Comparison of ENCODE assay signal across 8 cellular contexts in the genomic region with DNA sequence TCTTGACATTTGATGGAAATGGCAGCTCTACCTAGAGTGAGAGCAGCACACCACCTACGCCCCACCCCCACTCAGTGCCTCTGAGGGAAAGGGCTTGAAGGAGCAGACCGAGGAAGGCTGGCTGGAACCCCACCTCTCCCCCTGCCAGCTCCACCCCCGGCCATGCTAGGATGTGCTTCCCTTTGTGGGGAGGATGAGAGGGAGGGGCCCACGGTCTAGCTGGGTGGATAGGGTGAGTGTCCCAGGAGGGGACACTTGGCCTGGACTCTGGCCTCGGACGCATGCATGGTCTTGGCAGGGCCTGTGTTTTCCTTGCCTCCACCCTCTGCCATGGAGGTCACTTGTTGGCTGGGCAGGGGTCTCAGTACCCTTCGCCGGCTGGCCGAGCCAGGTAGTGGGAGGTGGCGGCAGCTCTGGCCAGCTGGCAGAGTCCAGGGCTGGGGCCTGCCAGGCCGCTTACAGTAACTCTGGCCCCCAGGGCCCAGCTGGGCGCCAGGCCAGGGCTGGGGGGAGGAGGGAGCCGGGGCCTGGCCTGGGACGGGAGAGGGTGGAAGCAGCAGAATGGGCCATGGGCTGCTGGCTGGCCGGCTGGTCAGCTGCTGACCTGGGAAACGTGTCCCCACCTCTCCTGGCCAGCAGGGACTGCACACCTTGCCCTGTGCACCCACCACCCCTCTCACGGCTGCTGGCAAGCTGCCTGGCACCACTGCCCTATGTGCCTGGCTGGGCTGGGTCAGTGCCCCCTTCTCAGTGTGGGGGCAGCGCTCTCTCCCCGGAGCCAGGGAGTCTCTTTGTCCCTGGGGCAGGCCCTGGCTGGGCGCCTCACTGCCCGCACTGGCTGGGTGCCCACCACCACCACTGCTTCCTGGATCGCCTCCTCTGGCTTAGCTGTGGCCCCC. TPM values are rescaled to one million over a fixed set of nuclear protein-coding genes. Genes with fewer than 3 reads are reported as not detected.
DNase-seq lines count a peak whose midpoint lies in the region; ATAC-seq, FAIRE-seq and TF ChIP-seq lines count a peak whose summit lies in the region.

No MANE protein-coding gene starts in this region.

- no peaks in the 10 kb centered on the region for H4K20me1 ChIP-seq in endothelial cell of umbilical vein (replicated peaks; ENCODE audit: control insufficient read depth, extremely low read depth, insufficient read depth, low read length)

- no peaks in the 10 kb centered on the region for H3K9me1 ChIP-seq in endothelial cell of umbilical vein (replicated peaks; ENCODE audit: control insufficient read depth, extremely low read depth, insufficient read depth, low read length)

- peaks cover 58% of the 10 kb centered on the region for H3K79me2 ChIP-seq in endothelial cell of umbilical vein (ENCODE audit: control insufficient read depth, insufficient read depth, low read length)

- H3K4me3 ChIP-seq in endothelial cell of umbilical vein (replicated peaks in 1 of 3; ENCODE audit: insufficient read depth in 1 of 3, low read depth in 1 of 3, low read length in 3 of 3) = no peak overlapping the region

- dilution Hi-C loops in endothelial cell of umbilical vein (cut with MboI; ENCODE audit: extremely low pct_ligation_motif_present, low sequenced_read_pairs) = no loop called here

- peaks cover 49 to 59% of the 10 kb centered on the region in 2 donors for H3K4me1 Mint-ChIP-seq in natural killer cell

- no peak for TF ChIP-seq CTCF in endothelial cell of umbilical vein (IDR thresholded peaks at IDR 0.05; ENCODE audit: extremely low read depth in 1 of 2, insufficient read depth in 1 of 2, low read depth in 1 of 2, low read length in 2 of 2)
- no peak for TF ChIP-seq CTCF in natural killer cell (IDR thresholded peaks at IDR 0.05)

- H3K4me2 ChIP-seq in endothelial cell of umbilical vein (ENCODE audit: insufficient read depth, low read length) = no peak overlapping the region

- CTCF ChIA-PET in endothelial cell of umbilical vein (lab: Charles Lee) = interaction anchor here (0.6 to 2.7 kb wide), 9 partner anchors 9 to 29 kb away, joined by 3 to 10 read pairs (median 6); no protein-coding TSS in a partner anchor

- peaks cover 38% of the 10 kb centered on the region for H3K4me1 ChIP-seq in endothelial cell of umbilical vein (ENCODE audit: control insufficient read depth, extremely low read depth, insufficient read depth, low read length)

- H3K27me3 ChIP-seq in endothelial cell of umbilical vein (ENCODE audit: control insufficient read depth in 2 of 2, insufficient read depth in 2 of 2, low read length in 2 of 2) = no peaks in the 10 kb centered on the region

- H3K36me3 ChIP-seq in endothelial cell of umbilical vein (ENCODE audit: control insufficient read depth in 2 of 2, extremely low read depth in 1 of 2, insufficient read depth in 2 of 2, low read length in 2 of 2) = peaks cover 0 to 3% of the 10 kb centered on the region in 2 experiments

- no peak overlapping the region for H2AFZ ChIP-seq in endothelial cell of umbilical vein (ENCODE audit: low read depth, low read length)

- intact Hi-C loops in endothelial cell of umbilical vein (cut with micrococcal nuclease) = loop anchor here (1.0 kb wide), 2 partner anchors 9 kb away; no protein-coding TSS in a partner anchor
- intact Hi-C loops in natural killer cell (cut with micrococcal nuclease) = no loop called here

- POLR2A ChIA-PET in endothelial cell of umbilical vein (lab: Charles Lee) = interaction anchor here (0.5 to 1.5 kb wide), 2 partner anchors 15 to 17 kb away, joined by 3 to 4 read pairs; no protein-coding TSS in a partner anchor

- H3K27ac ChIP-seq in endothelial cell of umbilical vein (ENCODE audit: insufficient read depth, low read depth, low read length) = peak overlapping the region; percentile 61

- H3K9me3 ChIP-seq in endothelial cell of umbilical vein (replicated peaks; ENCODE audit: control insufficient read depth, insufficient read depth, low read length) = no peaks in the 10 kb centered on the region

- ATAC-seq in natural killer cell = no peak
- ATAC-seq in GM19463 (IDR thresholded peaks at IDR 0.05; ENCODE audit: unreplicated experiment) = no peak
- ATAC-seq in HG03135 (IDR thresholded peaks at IDR 0.05; ENCODE audit: unreplicated experiment) = no peak
- no peak for ATAC-seq in HG03280 (IDR thresholded peaks at IDR 0.05; ENCODE audit: unreplicated experiment)

- peak; percentile 30 for TF ChIP-seq POLR2A in endothelial cell of umbilical vein (IDR thresholded peaks at IDR 0.05; ENCODE audit: low read depth, low read length)

- H3K9ac ChIP-seq in endothelial cell of umbilical vein (replicated peaks; ENCODE audit: extremely low read depth, insufficient read depth, low read length) = no peak overlapping the region

- H3K9me3 Mint-ChIP-seq in natural killer cell = no peaks in the 10 kb centered on the region

- no peak overlapping the region for H3K4me3 Mint-ChIP-seq in natural killer cell

- DNase-seq in C1 segment of cervical spinal cord (lab: John Stamatoyannopoulos, UW) (peak in 12 of 14 donors; percentile 52 to 94 (median 80)), NCI-H510A (lab: John Stamatoyannopoulos, UW) (peak; percentile 96), endothelial cell of umbilical vein (ENCODE audit: low read depth, low spot score) (peak; percentile 73), natural killer cell (no peak), middle frontal gyrus (ENCODE audit: extremely low spot score, low spot score) (no peak)

- H3K27me3 Mint-ChIP-seq in natural killer cell (ENCODE audit: low read depth in 2 of 2) = no peaks in the 10 kb centered on the region

- FAIRE-seq in endothelial cell of umbilical vein (lab: Jason Lieb, UNC) = peak; percentile 49

- peak overlapping the region; percentile 11 to 78 for H3K27ac Mint-ChIP-seq in natural killer cell

- no TSS peak for BruUV-seq in endothelial cell of umbilical vein (replicated peaks; lab: Mats Ljungman, UMichigan)

- no peaks in the 10 kb centered on the region for H3K36me3 Mint-ChIP-seq in natural killer cell

TF ChIP-seq in endothelial cell of umbilical vein, 7 proteins besides CTCF, POLR2A, EP300 and RAD21:
- TF ChIP-seq, protein P1, sequence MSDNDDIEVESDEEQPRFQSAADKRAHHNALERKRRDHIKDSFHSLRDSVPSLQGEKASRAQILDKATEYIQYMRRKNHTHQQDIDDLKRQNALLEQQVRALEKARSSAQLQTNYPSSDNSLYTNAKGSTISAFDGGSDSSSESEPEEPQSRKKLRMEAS (IDR thresholded peaks at IDR 0.05; ENCODE audit: insufficient read depth, insufficient read length) = no peak
- TF ChIP-seq FOS (IDR thresholded peaks at IDR 0.05; ENCODE audit: borderline replicate concordance, insufficient read depth, low read length) = no peak
- TF ChIP-seq GATA2 (IDR thresholded peaks at IDR 0.05; ENCODE audit: insufficient read depth, insufficient read length, low read depth, low read length) = no peak
- no peak for TF ChIP-seq MYC (IDR thresholded peaks at IDR 0.05; ENCODE audit: low read depth, low read length)
- TF ChIP-seq JUN (IDR thresholded peaks at IDR 0.05; ENCODE audit: borderline replicate concordance, insufficient read depth, insufficient read length, low read depth) = no peak
- no peak for TF ChIP-seq POLR2AphosphoS5 (IDR thresholded peaks at IDR 0.05; ENCODE audit: insufficient read depth, low read depth, low read length)
- no peak for TF ChIP-seq EZH2 (IDR thresholded peaks at IDR 0.05; ENCODE audit: borderline replicate concordance, low read depth, low read length, severe bottlenecking)

RNA-seq across cellular contexts. Expression of a gene that starts 23.0 kb away (rescaled TPM):
- total RNA-seq in endothelial cell of umbilical vein = 37.8 and 43.4 TPM in 2 replicates
- polyA plus RNA-seq in endothelial cell of umbilical vein = 11.2 and 11.9 TPM in 2 replicates
- polyA plus RNA-seq in endothelial cell of umbilical vein (2011; cell fraction: cytosol; rRNA removed) = 11.3 and 13.6 TPM in 2 replicates
- polyA plus RNA-seq in endothelial cell of umbilical vein (2011; cell fraction: nucleus; rRNA removed) = 9.9 and 12.3 TPM in 2 replicates
- 27.6 and 34.9 TPM in 2 replicates for polyA plus RNA-seq in endothelial cell of umbilical vein (2012)
- 11.6 and 20.5 TPM in 2 replicates for polyA minus RNA-seq in endothelial cell of umbilical vein
- 6.7 TPM for polyA minus RNA-seq in endothelial cell of umbilical vein (2011; cell fraction: cytosol; rRNA and poly(A)+ RNA removed)
- polyA minus RNA-seq in endothelial cell of umbilical vein (2011; cell fraction: nucleus; rRNA and poly(A)+ RNA removed) = 8.0 and 10.0 TPM in 2 replicates
- total RNA-seq in natural killer cell = 10 to 100 TPM; 75.9 to 94.6 (median 79.1) TPM

RNA-seq across cellular contexts. Expression of a gene that starts 32.5 kb away (rescaled TPM):
- total RNA-seq in endothelial cell of umbilical vein (0.39 and 0.40 TPM in 2 replicates), natural killer cell (not detected)
- 0.10 TPM in 1 of 2 replicates, not detected in the other for polyA plus RNA-seq in endothelial cell of umbilical vein
- not detected in 2 replicates for polyA plus RNA-seq in endothelial cell of umbilical vein (2011; cell fraction: cytosol; rRNA removed)
- not detected in 2 replicates for polyA plus RNA-seq in endothelial cell of umbilical vein (2011; cell fraction: nucleus; rRNA removed)
- not detected in 2 replicates for polyA plus RNA-seq in endothelial cell of umbilical vein (2012)
- not detected in 2 replicates for polyA minus RNA-seq in endothelial cell of umbilical vein
- not detected for polyA minus RNA-seq in endothelial cell of umbilical vein (2011; cell fraction: cytosol; rRNA and poly(A)+ RNA removed)
- polyA minus RNA-seq in endothelial cell of umbilical vein (2011; cell fraction: nucleus; rRNA and poly(A)+ RNA removed) = not detected in 2 replicates

RNA-seq across cellular contexts. Expression of a gene that starts 44.3 kb away (rescaled TPM):
- total RNA-seq in endothelial cell of umbilical vein (49.9 and 55.2 TPM in 2 replicates), natural killer cell (1 to 10 TPM; 3.4 to 4.9 (median 3.8) TPM)
- polyA plus RNA-seq in endothelial cell of umbilical vein = 13.4 and 15.5 TPM in 2 replicates
- polyA plus RNA-seq in endothelial cell of umbilical vein (2011; cell fraction: cytosol; rRNA removed) = 25.1 and 29.1 TPM in 2 replicates
- polyA plus RNA-seq in endothelial cell of umbilical vein (2011; cell fraction: nucleus; rRNA removed) = 31.9 and 52.5 TPM in 2 replicates
- polyA plus RNA-seq in endothelial cell of umbilical vein (2012) = 18.0 and 33.6 TPM in 2 replicates
- 17.1 and 22.1 TPM in 2 replicates for polyA minus RNA-seq in endothelial cell of umbilical vein
- polyA minus RNA-seq in endothelial cell of umbilical vein (2011; cell fraction: cytosol; rRNA and poly(A)+ RNA removed) = 40.0 TPM
- 31.5 and 42.2 TPM in 2 replicates for polyA minus RNA-seq in endothelial cell of umbilical vein (2011; cell fraction: nucleus; rRNA and poly(A)+ RNA removed)

Comparison
In these comparisons a context has a peak if more than half of its experiments do, and no peak if none do; other contexts are left out.
1. DNase-seq: peak in C1 segment of cervical spinal cord (12 of 14), NCI-H510A (single experiment) and endothelial cell of umbilical vein (single experiment); none in natural killer cell (single experiment) and middle frontal gyrus (single experiment).